1 cellular context compared by ENCODE assay signal in the genomic region with DNA sequence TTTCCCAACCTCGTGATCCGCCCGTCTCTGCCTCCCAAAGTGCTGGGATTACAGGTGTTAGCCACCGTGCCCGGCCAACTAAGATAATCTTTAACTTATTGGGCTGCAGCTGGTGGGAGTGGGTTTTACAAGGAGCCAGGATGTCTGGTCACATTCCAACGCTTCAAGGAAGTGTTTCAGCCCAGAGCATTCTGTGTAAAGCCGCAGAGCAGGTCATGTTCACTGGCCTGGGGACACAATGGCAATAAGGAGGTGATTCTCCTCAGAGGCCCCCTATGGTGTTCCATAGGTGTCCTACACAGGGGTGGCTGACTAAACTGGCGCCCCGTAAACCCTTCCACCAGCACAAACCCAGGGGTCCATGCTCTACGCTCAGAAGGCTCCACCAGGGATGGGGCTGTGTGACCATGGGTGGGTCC.
TF ChIP-seq lines count a peak whose summit lies in the region.

No MANE protein-coding gene starts in this region.

TF ChIP-seq in HepG2, 621 proteins besides CTCF, POLR2A, EP300 and RAD21 (continues in another document):
- peak; percentile 70 for TF ChIP-seq ELF3 (CRISPR knock-in tag; IDR thresholded peaks at IDR 0.05)
- peak; percentile 99 for TF ChIP-seq ZNF460 (CRISPR knock-in tag; IDR thresholded peaks at IDR 0.05; ENCODE audit: borderline replicate concordance)
- TF ChIP-seq ZNF678 (CRISPR knock-in tag; IDR thresholded peaks at IDR 0.05): no peak
- TF ChIP-seq TMF1 (CRISPR knock-in tag; IDR thresholded peaks at IDR 0.05; ENCODE audit: low read depth): no peak
- TF ChIP-seq ZMYM4 (CRISPR knock-in tag; IDR thresholded peaks at IDR 0.05): peak; percentile 18; the same call in 1 of the 2 replicates
- TF ChIP-seq, protein P1, sequence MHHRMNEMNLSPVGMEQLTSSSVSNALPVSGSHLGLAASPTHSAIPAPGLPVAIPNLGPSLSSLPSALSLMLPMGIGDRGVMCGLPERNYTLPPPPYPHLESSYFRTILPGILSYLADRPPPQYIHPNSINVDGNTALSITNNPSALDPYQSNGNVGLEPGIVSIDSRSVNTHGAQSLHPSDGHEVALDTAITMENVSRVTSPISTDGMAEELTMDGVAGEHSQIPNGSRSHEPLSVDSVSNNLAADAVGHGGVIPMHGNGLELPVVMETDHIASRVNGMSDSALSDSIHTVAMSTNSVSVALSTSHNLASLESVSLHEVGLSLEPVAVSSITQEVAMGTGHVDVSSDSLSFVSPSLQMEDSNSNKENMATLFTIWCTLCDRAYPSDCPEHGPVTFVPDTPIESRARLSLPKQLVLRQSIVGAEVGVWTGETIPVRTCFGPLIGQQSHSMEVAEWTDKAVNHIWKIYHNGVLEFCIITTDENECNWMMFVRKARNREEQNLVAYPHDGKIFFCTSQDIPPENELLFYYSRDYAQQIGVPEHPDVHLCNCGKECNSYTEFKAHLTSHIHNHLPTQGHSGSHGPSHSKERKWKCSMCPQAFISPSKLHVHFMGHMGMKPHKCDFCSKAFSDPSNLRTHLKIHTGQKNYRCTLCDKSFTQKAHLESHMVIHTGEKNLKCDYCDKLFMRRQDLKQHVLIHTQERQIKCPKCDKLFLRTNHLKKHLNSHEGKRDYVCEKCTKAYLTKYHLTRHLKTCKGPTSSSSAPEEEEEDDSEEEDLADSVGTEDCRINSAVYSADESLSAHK (CRISPR knock-in tag; IDR thresholded peaks at IDR 0.05; ENCODE audit: borderline replicate concordance): 0 out of 2 replicates have a peak, but pooled peaks have one; percentile 58
- TF ChIP-seq TEAD3 (CRISPR knock-in tag; optimal IDR thresholded peaks at IDR 0.05; ENCODE audit: borderline replicate concordance): peak; percentile 90
- no peak for TF ChIP-seq ZNF788 (CRISPR knock-in tag; IDR thresholded peaks at IDR 0.05; ENCODE audit: borderline replicate concordance)
- TF ChIP-seq, protein P2, sequence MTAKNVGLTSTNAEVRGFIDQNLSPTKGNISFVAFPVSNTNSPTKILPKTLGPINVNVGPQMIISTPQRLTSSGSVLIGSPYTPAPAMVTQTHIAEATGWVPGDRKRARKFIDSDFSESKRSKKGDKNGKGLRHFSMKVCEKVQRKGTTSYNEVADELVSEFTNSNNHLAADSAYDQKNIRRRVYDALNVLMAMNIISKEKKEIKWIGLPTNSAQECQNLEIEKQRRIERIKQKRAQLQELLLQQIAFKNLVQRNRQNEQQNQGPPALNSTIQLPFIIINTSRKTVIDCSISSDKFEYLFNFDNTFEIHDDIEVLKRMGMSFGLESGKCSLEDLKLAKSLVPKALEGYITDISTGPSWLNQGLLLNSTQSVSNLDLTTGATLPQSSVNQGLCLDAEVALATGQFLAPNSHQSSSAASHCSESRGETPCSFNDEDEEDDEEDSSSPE (CRISPR knock-in tag; IDR thresholded peaks at IDR 0.05): no peak
- TF ChIP-seq, protein P3, sequence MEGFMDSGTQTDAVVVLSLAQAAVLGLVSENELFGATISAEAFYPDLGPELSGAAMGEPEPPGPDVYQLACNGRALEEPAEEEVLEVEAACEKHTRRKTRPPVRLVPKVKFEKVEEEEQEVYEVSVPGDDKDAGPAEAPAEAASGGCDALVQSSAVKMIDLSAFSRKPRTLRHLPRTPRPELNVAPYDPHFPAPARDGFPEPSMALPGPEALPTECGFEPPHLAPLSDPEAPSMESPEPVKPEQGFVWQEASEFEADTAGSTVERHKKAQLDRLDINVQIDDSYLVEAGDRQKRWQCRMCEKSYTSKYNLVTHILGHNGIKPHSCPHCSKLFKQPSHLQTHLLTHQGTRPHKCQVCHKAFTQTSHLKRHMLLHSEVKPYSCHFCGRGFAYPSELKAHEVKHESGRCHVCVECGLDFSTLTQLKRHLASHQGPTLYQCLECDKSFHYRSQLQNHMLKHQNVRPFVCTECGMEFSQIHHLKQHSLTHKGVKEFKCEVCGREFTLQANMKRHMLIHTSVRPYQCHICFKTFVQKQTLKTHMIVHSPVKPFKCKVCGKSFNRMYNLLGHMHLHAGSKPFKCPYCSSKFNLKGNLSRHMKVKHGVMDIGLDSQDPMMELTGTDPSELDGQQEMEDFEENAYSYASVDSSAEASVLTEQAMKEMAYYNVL (CRISPR knock-in tag; IDR thresholded peaks at IDR 0.05; ENCODE audit: borderline replicate concordance): 0 out of 2 replicates have a peak, but pooled peaks have one; percentile 44
- TF ChIP-seq ZNF749 (CRISPR knock-in tag; IDR thresholded peaks at IDR 0.05; ENCODE audit: borderline replicate concordance): no peak
- 0 out of 2 replicates have a peak, but pooled peaks have one; percentile 29 for TF ChIP-seq RFXAP (CRISPR knock-in tag; IDR thresholded peaks at IDR 0.05; ENCODE audit: borderline replicate concordance)
- no peak for TF ChIP-seq ZBTB8A (CRISPR knock-in tag; IDR thresholded peaks at IDR 0.05; ENCODE audit: borderline replicate concordance, low read depth)
- TF ChIP-seq, protein P4, sequence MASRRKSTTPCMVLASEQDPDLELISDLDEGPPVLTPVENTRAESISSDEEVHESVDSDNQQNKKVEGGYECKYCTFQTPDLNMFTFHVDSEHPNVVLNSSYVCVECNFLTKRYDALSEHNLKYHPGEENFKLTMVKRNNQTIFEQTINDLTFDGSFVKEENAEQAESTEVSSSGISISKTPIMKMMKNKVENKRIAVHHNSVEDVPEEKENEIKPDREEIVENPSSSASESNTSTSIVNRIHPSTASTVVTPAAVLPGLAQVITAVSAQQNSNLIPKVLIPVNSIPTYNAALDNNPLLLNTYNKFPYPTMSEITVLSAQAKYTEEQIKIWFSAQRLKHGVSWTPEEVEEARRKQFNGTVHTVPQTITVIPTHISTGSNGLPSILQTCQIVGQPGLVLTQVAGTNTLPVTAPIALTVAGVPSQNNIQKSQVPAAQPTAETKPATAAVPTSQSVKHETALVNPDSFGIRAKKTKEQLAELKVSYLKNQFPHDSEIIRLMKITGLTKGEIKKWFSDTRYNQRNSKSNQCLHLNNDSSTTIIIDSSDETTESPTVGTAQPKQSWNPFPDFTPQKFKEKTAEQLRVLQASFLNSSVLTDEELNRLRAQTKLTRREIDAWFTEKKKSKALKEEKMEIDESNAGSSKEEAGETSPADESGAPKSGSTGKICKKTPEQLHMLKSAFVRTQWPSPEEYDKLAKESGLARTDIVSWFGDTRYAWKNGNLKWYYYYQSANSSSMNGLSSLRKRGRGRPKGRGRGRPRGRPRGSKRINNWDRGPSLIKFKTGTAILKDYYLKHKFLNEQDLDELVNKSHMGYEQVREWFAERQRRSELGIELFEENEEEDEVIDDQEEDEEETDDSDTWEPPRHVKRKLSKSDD (CRISPR knock-in tag; IDR thresholded peaks at IDR 0.05; ENCODE audit: low read depth): peak; percentile 79; the same call in 1 of the 2 replicates
- no peak; the same call in 1 of the 2 replicates for TF ChIP-seq ZNF329 (CRISPR knock-in tag; IDR thresholded peaks at IDR 0.05; ENCODE audit: low read depth)
- TF ChIP-seq, protein P5, sequence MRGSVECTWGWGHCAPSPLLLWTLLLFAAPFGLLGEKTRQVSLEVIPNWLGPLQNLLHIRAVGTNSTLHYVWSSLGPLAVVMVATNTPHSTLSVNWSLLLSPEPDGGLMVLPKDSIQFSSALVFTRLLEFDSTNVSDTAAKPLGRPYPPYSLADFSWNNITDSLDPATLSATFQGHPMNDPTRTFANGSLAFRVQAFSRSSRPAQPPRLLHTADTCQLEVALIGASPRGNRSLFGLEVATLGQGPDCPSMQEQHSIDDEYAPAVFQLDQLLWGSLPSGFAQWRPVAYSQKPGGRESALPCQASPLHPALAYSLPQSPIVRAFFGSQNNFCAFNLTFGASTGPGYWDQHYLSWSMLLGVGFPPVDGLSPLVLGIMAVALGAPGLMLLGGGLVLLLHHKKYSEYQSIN (CRISPR knock-in tag; IDR thresholded peaks at IDR 0.05; ENCODE audit: borderline replicate concordance): no peak
- no peak for TF ChIP-seq FOSL1 (CRISPR knock-in tag; IDR thresholded peaks at IDR 0.05; ENCODE audit: borderline replicate concordance)
- TF ChIP-seq BRCA1 (CRISPR knock-in tag; IDR thresholded peaks at IDR 0.05): no peak
- 0 out of 2 replicates have a peak, but pooled peaks have one; percentile 18 for TF ChIP-seq ZMYM3 (CRISPR knock-in tag; IDR thresholded peaks at IDR 0.05)
- TF ChIP-seq POGZ (CRISPR knock-in tag; IDR thresholded peaks at IDR 0.05): peak; percentile 56
- TF ChIP-seq, protein P6, sequence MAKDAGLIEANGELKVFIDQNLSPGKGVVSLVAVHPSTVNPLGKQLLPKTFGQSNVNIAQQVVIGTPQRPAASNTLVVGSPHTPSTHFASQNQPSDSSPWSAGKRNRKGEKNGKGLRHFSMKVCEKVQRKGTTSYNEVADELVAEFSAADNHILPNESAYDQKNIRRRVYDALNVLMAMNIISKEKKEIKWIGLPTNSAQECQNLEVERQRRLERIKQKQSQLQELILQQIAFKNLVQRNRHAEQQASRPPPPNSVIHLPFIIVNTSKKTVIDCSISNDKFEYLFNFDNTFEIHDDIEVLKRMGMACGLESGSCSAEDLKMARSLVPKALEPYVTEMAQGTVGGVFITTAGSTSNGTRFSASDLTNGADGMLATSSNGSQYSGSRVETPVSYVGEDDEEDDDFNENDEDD (CRISPR knock-in tag; IDR thresholded peaks at IDR 0.05; ENCODE audit: borderline replicate concordance): peak; percentile 40; the same call in 1 of the 2 replicates
- TF ChIP-seq, protein P7, sequence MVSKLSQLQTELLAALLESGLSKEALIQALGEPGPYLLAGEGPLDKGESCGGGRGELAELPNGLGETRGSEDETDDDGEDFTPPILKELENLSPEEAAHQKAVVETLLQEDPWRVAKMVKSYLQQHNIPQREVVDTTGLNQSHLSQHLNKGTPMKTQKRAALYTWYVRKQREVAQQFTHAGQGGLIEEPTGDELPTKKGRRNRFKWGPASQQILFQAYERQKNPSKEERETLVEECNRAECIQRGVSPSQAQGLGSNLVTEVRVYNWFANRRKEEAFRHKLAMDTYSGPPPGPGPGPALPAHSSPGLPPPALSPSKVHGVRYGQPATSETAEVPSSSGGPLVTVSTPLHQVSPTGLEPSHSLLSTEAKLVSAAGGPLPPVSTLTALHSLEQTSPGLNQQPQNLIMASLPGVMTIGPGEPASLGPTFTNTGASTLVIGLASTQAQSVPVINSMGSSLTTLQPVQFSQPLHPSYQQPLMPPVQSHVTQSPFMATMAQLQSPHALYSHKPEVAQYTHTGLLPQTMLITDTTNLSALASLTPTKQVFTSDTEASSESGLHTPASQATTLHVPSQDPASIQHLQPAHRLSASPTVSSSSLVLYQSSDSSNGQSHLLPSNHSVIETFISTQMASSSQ (IDR thresholded peaks at IDR 0.05; ENCODE audit: low read depth): 0 out of 2 replicates have a peak, but pooled peaks have one; percentile 1
- TF ChIP-seq, protein P7 (CRISPR knock-in tag; IDR thresholded peaks at IDR 0.05; ENCODE audit: borderline replicate concordance): peak; percentile 62; the same call in 1 of the 2 replicates
- TF ChIP-seq HOXA5 (CRISPR knock-in tag; IDR thresholded peaks at IDR 0.05): 0 out of 2 replicates have a peak, but pooled peaks have one; percentile 29
- no peak for TF ChIP-seq ZNF7 (CRISPR knock-in tag; IDR thresholded peaks at IDR 0.05)
- no peak for TF ChIP-seq PRPF4 (IDR thresholded peaks at IDR 0.05; ENCODE audit: low read depth, low read length, poor library complexity, severe bottlenecking)
- 0 out of 2 replicates have a peak, but pooled peaks have one; percentile 7 for TF ChIP-seq ZNF34 (CRISPR knock-in tag; IDR thresholded peaks at IDR 0.05; ENCODE audit: borderline replicate concordance)
- TF ChIP-seq ZFP36L1 (CRISPR knock-in tag; IDR thresholded peaks at IDR 0.05): no peak
- TF ChIP-seq ARNTL (CRISPR knock-in tag; IDR thresholded peaks at IDR 0.05): no peak
- no peak for TF ChIP-seq GFI1 (CRISPR knock-in tag; IDR thresholded peaks at IDR 0.05; ENCODE audit: borderline replicate concordance)
- peak; percentile 35; the same call in 1 of the 2 replicates for TF ChIP-seq ZSCAN25 (CRISPR knock-in tag; IDR thresholded peaks at IDR 0.05)
- no peak for TF ChIP-seq ARNT2 (CRISPR knock-in tag; IDR thresholded peaks at IDR 0.05; ENCODE audit: low read depth)
- no peak for TF ChIP-seq IRF2 (CRISPR knock-in tag; IDR thresholded peaks at IDR 0.05)
- TF ChIP-seq, protein P8, sequence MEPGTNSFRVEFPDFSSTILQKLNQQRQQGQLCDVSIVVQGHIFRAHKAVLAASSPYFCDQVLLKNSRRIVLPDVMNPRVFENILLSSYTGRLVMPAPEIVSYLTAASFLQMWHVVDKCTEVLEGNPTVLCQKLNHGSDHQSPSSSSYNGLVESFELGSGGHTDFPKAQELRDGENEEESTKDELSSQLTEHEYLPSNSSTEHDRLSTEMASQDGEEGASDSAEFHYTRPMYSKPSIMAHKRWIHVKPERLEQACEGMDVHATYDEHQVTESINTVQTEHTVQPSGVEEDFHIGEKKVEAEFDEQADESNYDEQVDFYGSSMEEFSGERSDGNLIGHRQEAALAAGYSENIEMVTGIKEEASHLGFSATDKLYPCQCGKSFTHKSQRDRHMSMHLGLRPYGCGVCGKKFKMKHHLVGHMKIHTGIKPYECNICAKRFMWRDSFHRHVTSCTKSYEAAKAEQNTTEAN (CRISPR knock-in tag; conservative IDR thresholded peaks at IDR 0.05): no peak
- TF ChIP-seq KAT7 (CRISPR knock-in tag; IDR thresholded peaks at IDR 0.05; ENCODE audit: borderline replicate concordance): 0 out of 2 replicates have a peak, but pooled peaks have one; percentile 87
- 0 out of 2 replicates have a peak, but pooled peaks have one; percentile 17 for TF ChIP-seq KLF6 (CRISPR knock-in tag; IDR thresholded peaks at IDR 0.05)
- TF ChIP-seq ZIK1 (CRISPR knock-in tag; IDR thresholded peaks at IDR 0.05; ENCODE audit: borderline replicate concordance, low read depth): no peak
- TF ChIP-seq, protein P9, sequence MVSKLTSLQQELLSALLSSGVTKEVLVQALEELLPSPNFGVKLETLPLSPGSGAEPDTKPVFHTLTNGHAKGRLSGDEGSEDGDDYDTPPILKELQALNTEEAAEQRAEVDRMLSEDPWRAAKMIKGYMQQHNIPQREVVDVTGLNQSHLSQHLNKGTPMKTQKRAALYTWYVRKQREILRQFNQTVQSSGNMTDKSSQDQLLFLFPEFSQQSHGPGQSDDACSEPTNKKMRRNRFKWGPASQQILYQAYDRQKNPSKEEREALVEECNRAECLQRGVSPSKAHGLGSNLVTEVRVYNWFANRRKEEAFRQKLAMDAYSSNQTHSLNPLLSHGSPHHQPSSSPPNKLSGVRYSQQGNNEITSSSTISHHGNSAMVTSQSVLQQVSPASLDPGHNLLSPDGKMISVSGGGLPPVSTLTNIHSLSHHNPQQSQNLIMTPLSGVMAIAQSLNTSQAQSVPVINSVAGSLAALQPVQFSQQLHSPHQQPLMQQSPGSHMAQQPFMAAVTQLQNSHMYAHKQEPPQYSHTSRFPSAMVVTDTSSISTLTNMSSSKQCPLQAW (CRISPR knock-in tag; IDR thresholded peaks at IDR 0.05): no peak
- no peak for TF ChIP-seq ZC3H4 (CRISPR knock-in tag; IDR thresholded peaks at IDR 0.05; ENCODE audit: borderline replicate concordance)
- TF ChIP-seq NFKBIZ (CRISPR knock-in tag; IDR thresholded peaks at IDR 0.05): no peak
- 0 out of 2 replicates have a peak, but pooled peaks have one; percentile 66 for TF ChIP-seq GLI4 (CRISPR knock-in tag; IDR thresholded peaks at IDR 0.05; ENCODE audit: borderline replicate concordance)
- no peak for TF ChIP-seq ZKSCAN5 (CRISPR knock-in tag; IDR thresholded peaks at IDR 0.05)
